ENCODE assay signal across 8 cellular contexts in genomic region chrX:45771114-45771513, GRCh38.
DNase-seq lines count a peak whose midpoint lies in the region; ATAC-seq and TF ChIP-seq lines count a peak whose summit lies in the region.

No MANE protein-coding gene starts in this region.

- H3K4me1 Mint-ChIP-seq in activated CD4-positive, alpha-beta T cell treated with anti-CD3 and anti-CD28 coated beads for 36 hours, result peaks cover 55% of the 10 kb centered on the region
- H3K4me1 Mint-ChIP-seq in activated B cell treated with CpG ODN at 0.5 μM for 24 hours, result peaks cover 42% of the 10 kb centered on the region
- H3K4me1 Mint-ChIP-seq in stimulated activated naive CD8-positive, alpha-beta T cell treated with anti-CD3 and anti-CD28 coated beads, Interleukin-15, amount 100 ng/mL, for 72 hours, result peaks cover 45% of the 10 kb centered on the region

- no peaks in the 10 kb centered on the region for H3K27me3 Mint-ChIP-seq in activated CD4-positive, alpha-beta T cell treated with anti-CD3 and anti-CD28 coated beads for 36 hours
- no peaks in the 10 kb centered on the region for H3K27me3 Mint-ChIP-seq in activated B cell treated with CpG ODN at 0.5 μM for 24 hours
- H3K27me3 Mint-ChIP-seq in stimulated activated naive CD8-positive, alpha-beta T cell treated with anti-CD3 and anti-CD28 coated beads, Interleukin-15, amount 100 ng/mL, for 72 hours, result no peaks in the 10 kb centered on the region

- CTCF ChIA-PET in activated CD4-positive, alpha-beta T cell treated with anti-CD3 and anti-CD28 coated beads for 36 hours (lab: Charles Lee), result interaction anchor here (3.9 kb wide), 1 partner anchor 31 kb away, joined by 25 read pairs; no protein-coding TSS in a partner anchor
- CTCF ChIA-PET in activated B cell treated with CpG ODN at 0.5 μM for 24 hours (lab: Charles Lee), result interaction anchor here (2.2 kb wide), 1 partner anchor 78 kb away, joined by 5 read pairs; no protein-coding TSS in a partner anchor

- no peak for TF ChIP-seq CTCF in activated B cell treated with CpG ODN at 0.5 μM for 24 hours (IDR thresholded peaks at IDR 0.05)

- H3K4me3 Mint-ChIP-seq in activated CD4-positive, alpha-beta T cell treated with anti-CD3 and anti-CD28 coated beads for 36 hours, result peak overlapping the region; percentile 77
- H3K4me3 Mint-ChIP-seq in activated B cell treated with CpG ODN at 0.5 μM for 24 hours, result peak overlapping the region; percentile 76
- H3K4me3 Mint-ChIP-seq in stimulated activated naive CD8-positive, alpha-beta T cell treated with anti-CD3 and anti-CD28 coated beads, Interleukin-15, amount 100 ng/mL, for 72 hours, result peak overlapping the region; percentile 77 to 92

- peak overlapping the region; percentile 90 for H3K27ac Mint-ChIP-seq in activated CD4-positive, alpha-beta T cell treated with anti-CD3 and anti-CD28 coated beads for 36 hours
- peak overlapping the region; percentile 85 for H3K27ac Mint-ChIP-seq in activated B cell treated with CpG ODN at 0.5 μM for 24 hours
- peak overlapping the region; percentile 86 to 91 for H3K27ac Mint-ChIP-seq in stimulated activated naive CD8-positive, alpha-beta T cell treated with anti-CD3 and anti-CD28 coated beads, Interleukin-15, amount 100 ng/mL, for 72 hours

- POLR2A ChIA-PET in activated CD4-positive, alpha-beta T cell treated with anti-CD3 and anti-CD28 coated beads for 36 hours (lab: Charles Lee), result interaction anchor here (1.0 to 2.1 kb wide), 12 partner anchors 11 to 149 kb away, joined by 3 to 9 read pairs (median 4); no protein-coding TSS in a partner anchor
- POLR2A ChIA-PET in activated B cell treated with CpG ODN at 0.5 μM for 24 hours (lab: Charles Lee), result interaction anchor here (0.6 to 4.3 kb wide), 5 partner anchors 12 to 61 kb away, joined by 4 to 85 read pairs (median 12); no protein-coding TSS in a partner anchor

- intact Hi-C loops in activated CD4-positive, alpha-beta T cell treated with anti-CD3 and anti-CD28 coated beads for 36 hours (cut with DNase I, micrococcal nuclease), result loop anchor here (1.0 to 5.0 kb wide), 5 partner anchors 36 to 551 kb away; no protein-coding TSS in a partner anchor
- intact Hi-C loops in activated B cell treated with CpG ODN at 0.5 μM for 24 hours (cut with micrococcal nuclease), result loop anchor here (1.0 kb wide), 2 partner anchors 18 to 30 kb away; no protein-coding TSS in a partner anchor
- intact Hi-C loops in left ventricle myocardium superior (cut with micrococcal nuclease), result no loop called here

- H3K9me3 Mint-ChIP-seq in activated CD4-positive, alpha-beta T cell treated with anti-CD3 and anti-CD28 coated beads for 36 hours (ENCODE audit: low read depth), result no peaks in the 10 kb centered on the region
- no peaks in the 10 kb centered on the region for H3K9me3 Mint-ChIP-seq in activated B cell treated with CpG ODN at 0.5 μM for 24 hours
- no peaks in the 10 kb centered on the region for H3K9me3 Mint-ChIP-seq in stimulated activated naive CD8-positive, alpha-beta T cell treated with anti-CD3 and anti-CD28 coated beads, Interleukin-15, amount 100 ng/mL, for 72 hours

- ATAC-seq in activated CD4-positive, alpha-beta T cell treated with anti-CD3 and anti-CD28 coated beads for 36 hours, result no peak
- ATAC-seq in activated B cell treated with CpG ODN at 0.5 μM for 24 hours (ENCODE audit: low read depth) (no peak), left ventricle myocardium superior (peak; percentile 26), GM18519 (IDR thresholded peaks at IDR 0.05; ENCODE audit: low FRiP score, unreplicated experiment) (no peak), HG02970 (IDR thresholded peaks at IDR 0.05; ENCODE audit: low FRiP score, unreplicated experiment) (no peak)
- no peak for ATAC-seq in stimulated activated naive CD8-positive, alpha-beta T cell treated with anti-CD3 and anti-CD28 coated beads, Interleukin-15, amount 100 ng/mL, for 72 hours

- H3K36me3 Mint-ChIP-seq in activated CD4-positive, alpha-beta T cell treated with anti-CD3 and anti-CD28 coated beads for 36 hours (ENCODE audit: low read depth), result peaks cover 55% of the 10 kb centered on the region
- peaks cover 5% of the 10 kb centered on the region for H3K36me3 Mint-ChIP-seq in activated B cell treated with CpG ODN at 0.5 μM for 24 hours (ENCODE audit: low read depth)

- DNase-seq in activated CD4-positive, alpha-beta T cell treated with anti-CD3 and anti-CD28 coated beads for 36 hours, result no peak
- no peak for DNase-seq in activated CD4-positive, alpha-beta T cell treated with anti-CD3 and anti-CD28 coated beads for 1 hour
- DNase-seq in activated B cell treated with CpG ODN at 0.5 μM for 24 hours (no peak), left ventricle myocardium superior (no peak), NCI-H510A treated with DMSO at 0.1 percent for 48 hours (lab: John Stamatoyannopoulos, UW) (no peak)
- no peak for DNase-seq in stimulated activated naive CD8-positive, alpha-beta T cell treated with anti-CD3 and anti-CD28 coated beads, Interleukin-15, amount 100 ng/mL, for 72 hours
